ENCODE assay signal across 36 cellular contexts in genomic region chr3:196914866-196915265, GRCh38.
"Had no signal": no experiment of that assay in that cellular context is flagged by ENCODE, and none has a peak within 500 bp of the region (broad histone marks: within the 10 kb centered on the region; RNA-seq: fewer than 3 reads in every experiment).

No MANE protein-coding gene starts in this region.

- H3K9ac ChIP-seq: KMS-11 had no signal

- H3K27me3 ChIP-seq: ascending aorta, SJCRH30 had no signal

- H3K27ac Mint-ChIP-seq: activated CD4-positive, alpha-beta memory T cell treated with anti-CD3 and anti-CD28 coated beads, Interleukin-2, amount 10 ng/mL, durations not matched to agents 7 days and 5 days; activated CD8-positive, alpha-beta memory T cell treated with anti-CD3 and anti-CD28 coated beads, Interleukin-2, amount 10 ng/mL, durations not matched to agents 7 days and 5 days; activated naive CD4-positive, alpha-beta T cell treated with anti-CD3 and anti-CD28 coated beads, Interleukin-2, amount 50 U/mL, for 24 hours; activated naive CD8-positive, alpha-beta T cell treated with anti-CD3 and anti-CD28 coated beads, Interleukin-2, amount 10 ng/mL, durations not matched to agents 7 days and 5 days; activated T-helper 2 cell treated with anti-CD3 and anti-CD28 coated beads, Interferon-gamma antibody, Interleukin-2, Interleukin-4, amounts not matched to agents 10 μg/mL and 5 μg/mL and 100 μg/mL, durations not matched to agents 14 hours and 24 hours and 36 hours; T-cell; T-helper 17 cell had no signal

- H3K9me3 ChIP-seq: ascending aorta, SJCRH30 had no signal

- H3K4me3 Mint-ChIP-seq: activated CD4-positive, alpha-beta memory T cell treated with anti-CD3 and anti-CD28 coated beads, Interleukin-2, amount 10 ng/mL, durations not matched to agents 7 days and 5 days; activated CD8-positive, alpha-beta memory T cell treated with anti-CD3 and anti-CD28 coated beads, Interleukin-2, amount 10 ng/mL, durations not matched to agents 7 days and 5 days; activated naive CD4-positive, alpha-beta T cell treated with anti-CD3 and anti-CD28 coated beads, Interleukin-2, amount 50 U/mL, for 24 hours; activated naive CD8-positive, alpha-beta T cell treated with anti-CD3 and anti-CD28 coated beads, Interleukin-2, amount 10 ng/mL, durations not matched to agents 7 days and 5 days; activated T-cell treated with anti-CD3 and anti-CD28 coated beads, Interleukin-2, amount 50 U/mL, for 72 hours; T-cell had no signal

- H3K27ac ChIP-seq: ascending aorta, KMS-11, SJCRH30, VCaP had no signal

- ATAC-seq: activated CD8-positive, alpha-beta memory T cell treated with anti-CD3 and anti-CD28 coated beads, Interleukin-2, amount 10 ng/mL, durations not matched to agents 7 days and 5 days; activated T-cell treated with anti-CD3 and anti-CD28 coated beads, Interleukin-2, amount 50 U/mL, for 72 hours; SK-N-SH treated with all-trans-retinoic acid at 6 μM for 48 hours; T-cell; T-helper 17 cell had no signal

- H3K9me3 Mint-ChIP-seq: activated CD4-positive, alpha-beta memory T cell treated with anti-CD3 and anti-CD28 coated beads, Interleukin-2, amount 10 ng/mL, durations not matched to agents 7 days and 5 days; activated naive CD4-positive, alpha-beta T cell treated with anti-CD3 and anti-CD28 coated beads, Interleukin-2, amount 50 U/mL, for 24 hours; activated T-cell treated with anti-CD3 and anti-CD28 coated beads, Interleukin-2, amount 50 U/mL, for 72 hours had no signal

- H3K4me1 Mint-ChIP-seq: activated CD4-positive, alpha-beta memory T cell treated with anti-CD3 and anti-CD28 coated beads, Interleukin-2, amount 10 ng/mL, durations not matched to agents 7 days and 5 days; activated CD8-positive, alpha-beta memory T cell treated with anti-CD3 and anti-CD28 coated beads, Interleukin-2, amount 10 ng/mL, durations not matched to agents 7 days and 5 days had no signal

- H3K4me3 ChIP-seq: ascending aorta, SJCRH30 had no signal

- H3K27me3 Mint-ChIP-seq: activated CD4-positive, alpha-beta memory T cell treated with anti-CD3 and anti-CD28 coated beads, Interleukin-2, amount 10 ng/mL, durations not matched to agents 7 days and 5 days; activated CD8-positive, alpha-beta memory T cell treated with anti-CD3 and anti-CD28 coated beads, Interleukin-2, amount 10 ng/mL, durations not matched to agents 7 days and 5 days; activated naive CD4-positive, alpha-beta T cell treated with anti-CD3 and anti-CD28 coated beads, Interleukin-2, amount 50 U/mL, for 24 hours; activated naive CD8-positive, alpha-beta T cell treated with anti-CD3 and anti-CD28 coated beads, Interleukin-2, amount 10 ng/mL, durations not matched to agents 7 days and 5 days; T-cell; T-helper 17 cell had no signal

- H3K4me2 ChIP-seq: KMS-11 had no signal

- H3K4me1 ChIP-seq: ascending aorta, SJCRH30 had no signal

- DNase-seq: activated CD4-positive, alpha-beta memory T cell treated with anti-CD3 and anti-CD28 coated beads, Interleukin-2, amount 10 ng/mL, durations not matched to agents 7 days and 5 days; activated CD4-positive, alpha-beta T cell treated with anti-CD3 and anti-CD28 coated beads for 1 hour; activated CD4-positive, alpha-beta T cell treated with anti-CD3 and anti-CD28 coated beads for 48 hours; activated CD4-positive, CD25-positive, alpha-beta regulatory T cell; activated CD8-positive, alpha-beta memory T cell treated with anti-CD3 and anti-CD28 coated beads for 24 hours; activated CD8-positive, alpha-beta memory T cell treated with anti-CD3 and anti-CD28 coated beads, Interleukin-2, amount 10 ng/mL, durations not matched to agents 7 days and 5 days; activated CD8-positive, alpha-beta memory T cell treated with anti-CD3 and anti-CD28 coated beads, Interleukin-2, amount 50 U/mL, for 48 hours; activated gamma-delta T cell; activated naive CD4-positive, alpha-beta T cell treated with Interleukin-2 at 50 U/mL for 16 hours; activated naive CD8-positive, alpha-beta T cell treated with anti-CD3 and anti-CD28 coated beads, Interleukin-2, amount 10 ng/mL, durations not matched to agents 7 days and 5 days; activated T-cell treated with anti-CD3 and anti-CD28 coated beads, Interleukin-2, amount 50 U/mL, for 1 hour; activated T-cell treated with anti-CD3 and anti-CD28 coated beads, Interleukin-2, amount 50 U/mL, for 72 hours; amygdala; caudate nucleus; cerebellar nuclear complex; MM.1S; MV-4-11; NCI-H1092; NCI-H1436 treated with DMSO at 0.1 percent for 48 hours; NCI-H1694 treated with DMSO at 0.1 percent for 48 hours; NCI-H2029; NCI-H345; NCI-H526; NCI-H748 treated with DMSO at 0.1 percent for 48 hours; NK-92 treated with Interleukin-12 subunit alpha and Interleukin-12 subunit beta, amount 100 ng/mL, for 24 hours; Right ventricle myocardium superior; SJCRH30; T-cell; T-helper 17 cell; T-helper 9 cell had no signal
